ENCODE assay signal across 7 cellular contexts in genomic region chr6:99119109-99120031, GRCh38.
A peak's percentile ranks its signal among the peaks of the same experiment; 100 is the strongest.
DNase-seq lines count a peak whose midpoint lies in the region; ATAC-seq and TF ChIP-seq lines count a peak whose summit lies in the region.

No MANE protein-coding gene starts in this region.

- H3K9ac ChIP-seq in OCI-LY1 (ENCODE audit: low read length), result no peak overlapping the region
- no peak overlapping the region for H3K9ac ChIP-seq in mammary epithelial cell (ENCODE audit: insufficient read depth, low read length)

- no peaks in the 10 kb centered on the region for H3K9me2 ChIP-seq in OCI-LY1 (ENCODE audit: low read depth, low read length)

- peak; percentile 87 for TF ChIP-seq RAD21 in Ishikawa (IDR thresholded peaks at IDR 0.05; ENCODE audit: low read depth)

- no peak overlapping the region for H3K4me3 ChIP-seq in OCI-LY1 (ENCODE audit: low read depth, low read length, poor library complexity, severe bottlenecking)
- no peak overlapping the region for H3K4me3 ChIP-seq in mammary epithelial cell (replicated peaks in 1 of 3; ENCODE audit: insufficient read depth in 1 of 3, low read depth in 2 of 3, low read length in 3 of 3)
- H3K4me3 ChIP-seq in left lung, result no peak overlapping the region
- H3K4me3 ChIP-seq in upper lobe of left lung, result no peak overlapping the region

- H2AFZ ChIP-seq in OCI-LY1 (ENCODE audit: low read length) (no peak overlapping the region), mammary epithelial cell (ENCODE audit: low read depth, low read length) (no peak overlapping the region)

- TF ChIP-seq EP300 in Ishikawa (IDR thresholded peaks at IDR 0.05; ENCODE audit: borderline replicate concordance) (no peak), upper lobe of left lung (IDR thresholded peaks at IDR 0.05) (no peak)

- H3K9me3 ChIP-seq in OCI-LY1 (ENCODE audit: low read length) (no peaks in the 10 kb centered on the region), mammary epithelial cell (replicated peaks; ENCODE audit: insufficient read depth, low read length) (no peaks in the 10 kb centered on the region), left lung (no peaks in the 10 kb centered on the region), upper lobe of left lung (no peaks in the 10 kb centered on the region)

- DNase-seq in ELF-1 (ENCODE audit: low read depth, low spot score) (peak; percentile 34), mammary epithelial cell (peak; percentile 48), left lung (no peak), upper lobe of left lung (no peak)

- no peaks in the 10 kb centered on the region for H3K4me1 ChIP-seq in OCI-LY1 (ENCODE audit: insufficient read depth, low read length, severe bottlenecking)
- H3K4me1 ChIP-seq in mammary epithelial cell (ENCODE audit: insufficient read depth, low read length), result peaks cover 7% of the 10 kb centered on the region
- no peaks in the 10 kb centered on the region for H3K4me1 ChIP-seq in left lung
- no peaks in the 10 kb centered on the region for H3K4me1 ChIP-seq in upper lobe of left lung

- no peaks in the 10 kb centered on the region for H3F3A ChIP-seq in OCI-LY1 (ENCODE audit: insufficient read depth, low read length)

- TF ChIP-seq POLR2A in upper lobe of left lung (IDR thresholded peaks at IDR 0.05), result no peak

- CTCF ChIA-PET in mammary epithelial cell (lab: Charles Lee; ENCODE audit: low non-redundant PET), result interaction anchor here (0.5 to 1.0 kb wide), 5 partner anchors 41 to 350 kb away, joined by 3 to 6 read pairs (median 3); partner anchors contain the start of gene FBXL4

- H3K4me2 ChIP-seq in OCI-LY1 (ENCODE audit: low read length), result no peak overlapping the region
- H3K4me2 ChIP-seq in mammary epithelial cell (ENCODE audit: insufficient read depth, low read depth, low read length), result no peak overlapping the region

- H3K36me3 ChIP-seq in OCI-LY1 (ENCODE audit: insufficient read depth, low read length) (no peaks in the 10 kb centered on the region), mammary epithelial cell (ENCODE audit: insufficient read depth, low read length) (no peaks in the 10 kb centered on the region), left lung (no peaks in the 10 kb centered on the region), upper lobe of left lung (no peaks in the 10 kb centered on the region)

- no TSS peak for BruUV-seq in mammary epithelial cell (replicated peaks; lab: Mats Ljungman, UMichigan)

- H3K79me2 ChIP-seq in OCI-LY1 (ENCODE audit: insufficient read depth, low read length) (no peaks in the 10 kb centered on the region), mammary epithelial cell (ENCODE audit: insufficient read depth, low read length) (no peaks in the 10 kb centered on the region)

- 35% methylated on average over 8 of the region's 8 CpGs for WGBS in mammary epithelial cell (ENCODE audit: low coverage, missing lambda C conversion rate)
- WGBS in upper lobe of left lung, 2 donors, result 41 to 47% methylated on average over 8 of the region's 8 CpGs

- TF ChIP-seq CTCF in OCI-LY1 (IDR thresholded peaks at IDR 0.05; ENCODE audit: low read length) (peak; percentile 70), mammary epithelial cell (conservative IDR thresholded peaks at IDR 0.05 in 1 of 2, IDR thresholded peaks at IDR 0.05 in 1 of 2; ENCODE audit: extremely low read depth in 1 of 2, insufficient read depth in 1 of 2, low read depth in 1 of 2, low read length in 2 of 2) (peak; percentile 58 to 66), left lung (IDR thresholded peaks at IDR 0.05) (peak; percentile 55 to 56), upper lobe of left lung (IDR thresholded peaks at IDR 0.05) (peak; percentile 36 to 70 (median 54))

- H3K27ac ChIP-seq in OCI-LY1 (ENCODE audit: low read depth, low read length, poor library complexity, severe bottlenecking) (no peak overlapping the region), mammary epithelial cell (ENCODE audit: insufficient read depth, low read depth, low read length) (no peak overlapping the region), left lung (no peak overlapping the region), upper lobe of left lung (no peak overlapping the region)

- dilution Hi-C loops in mammary epithelial cell (cut with HindIII; ENCODE audit: low sequenced_read_pairs), result no loop called here

- H3K27me3 ChIP-seq in OCI-LY1 (ENCODE audit: insufficient read depth, low read length) (no peaks in the 10 kb centered on the region), mammary epithelial cell (ENCODE audit: insufficient read depth, low read length) (no peaks in the 10 kb centered on the region), left lung (peaks cover 0 to 21% of the 10 kb centered on the region in 2 donors), upper lobe of left lung (no peaks in the 10 kb centered on the region)

- ATAC-seq in GM21381 (IDR thresholded peaks at IDR 0.05; ENCODE audit: unreplicated experiment) (peak; percentile 60), left lung (peak; percentile 76), upper lobe of left lung (ENCODE audit: low FRiP score in 2 of 2) (peak in 1 of 2 donors; percentile 48)

- in situ Hi-C loops in mammary epithelial cell (cut with MboI; ENCODE audit: low sequenced_read_pairs in 2 of 2), result no loop called here

- no peaks in the 10 kb centered on the region for H4K20me1 ChIP-seq in OCI-LY1 (ENCODE audit: insufficient read depth, low read length)
- no peaks in the 10 kb centered on the region for H4K20me1 ChIP-seq in mammary epithelial cell (ENCODE audit: insufficient read depth, low read length)

- intact Hi-C loops in mammary epithelial cell (cut with micrococcal nuclease), result loop anchor here (1.0 to 2.0 kb wide), 4 partner anchors 274 to 1623 kb away; no protein-coding TSS in a partner anchor
- intact Hi-C loops in left lung (cut with DNase I), result no loop called here

TF ChIP-seq in Ishikawa, 13 proteins besides CTCF, POLR2A, EP300 and RAD21:
- TF ChIP-seq TEAD4 (IDR thresholded peaks at IDR 0.05) (no peak), MAX (IDR thresholded peaks at IDR 0.05) (no peak), FOXM1 (IDR thresholded peaks at IDR 0.05; ENCODE audit: borderline replicate concordance, low read depth) (no peak)

Comparison
In these comparisons a context has a peak if more than half of its experiments do, and no peak if none do; other contexts are left out.
1. DNase-seq: peak in ELF-1 (single experiment) and mammary epithelial cell (single experiment); none in left lung (0 of 2) and upper lobe of left lung (0 of 2).
2. Peak in every context shown above with its lines, with median percentiles within 50 percentile points of each other: CTCF ChIP-seq.